8 cellular contexts compared by ENCODE assay signal in genomic region chr3:24365168-24365567, GRCh38.
DNase-seq lines count a peak whose midpoint lies in the region; ATAC-seq and TF ChIP-seq lines count a peak whose summit lies in the region.

No MANE protein-coding gene starts in this region.

- peak in 1 of 7 experiments; percentile 34 for TF ChIP-seq CTCF in stomach (IDR thresholded peaks at IDR 0.05)
- no peak for TF ChIP-seq CTCF in GM20000 (IDR thresholded peaks at IDR 0.05; ENCODE audit: extremely low read depth, missing control alignments)

- TF ChIP-seq EP300 in stomach (IDR thresholded peaks at IDR 0.05), result no peak

- no peaks in the 10 kb centered on the region for H3K9me3 ChIP-seq in stomach

- WGBS in stomach, 5 donors, result 0 to 7% (median 1%) methylated on average over 2 of the region's 2 CpGs

- peaks cover 13 to 62% (median 44%) of the 10 kb centered on the region in 4 donors for H3K4me1 ChIP-seq in stomach

- TF ChIP-seq POLR2A in stomach (IDR thresholded peaks at IDR 0.05), result no peak

- H3K27ac ChIP-seq in stomach, result peak overlapping the region in 3 of 5 donors; percentile 6 to 71 (median 50)

- H3K27me3 ChIP-seq in stomach, result no peaks in the 10 kb centered on the region

- intact Hi-C loops in stomach (cut with DNase I; ENCODE audit: low total_unique reads), result no loop called here

- H3K36me3 ChIP-seq in stomach, result no peaks in the 10 kb centered on the region

- DNase-seq in HS-5 (ENCODE audit: low read depth) (peak; percentile 67), amniotic stem cell (lab: John Stamatoyannopoulos, UW) (peak; percentile 69), hepatic stellate cell (ENCODE audit: low spot score) (peak; percentile 26), stomach (peak; percentile 72), DMS114 treated with DMSO at 0.1 percent for 48 hours (lab: John Stamatoyannopoulos, UW; ENCODE audit: unreplicated experiment) (no peak), GM20000 (ENCODE audit: low spot score) (no peak)
- no peak for DNase-seq in NK-92 treated with Interleukin-12 subunit alpha and Interleukin-12 subunit beta, amount 100 ng/mL, for 24 hours (lab: John Stamatoyannopoulos, UW)

- H3K4me3 ChIP-seq in stomach, result no peak overlapping the region

- ATAC-seq in GM21423 (IDR thresholded peaks at IDR 0.05; ENCODE audit: unreplicated experiment), result no peak

Comparison
In these comparisons a context has a peak if more than half of its experiments do, and no peak if none do; other contexts are left out.
1. DNase-seq: peak in HS-5 (single experiment), amniotic stem cell (single experiment), hepatic stellate cell (single experiment) and stomach (single experiment); none in DMS114 treated with DMSO at 0.1 percent for 48 hours (single experiment), GM20000 (single experiment) and NK-92 treated with Interleukin-12 subunit alpha and Interleukin-12 subunit beta, amount 100 ng/mL, for 24 hours (single experiment).